In the genomic region with DNA sequence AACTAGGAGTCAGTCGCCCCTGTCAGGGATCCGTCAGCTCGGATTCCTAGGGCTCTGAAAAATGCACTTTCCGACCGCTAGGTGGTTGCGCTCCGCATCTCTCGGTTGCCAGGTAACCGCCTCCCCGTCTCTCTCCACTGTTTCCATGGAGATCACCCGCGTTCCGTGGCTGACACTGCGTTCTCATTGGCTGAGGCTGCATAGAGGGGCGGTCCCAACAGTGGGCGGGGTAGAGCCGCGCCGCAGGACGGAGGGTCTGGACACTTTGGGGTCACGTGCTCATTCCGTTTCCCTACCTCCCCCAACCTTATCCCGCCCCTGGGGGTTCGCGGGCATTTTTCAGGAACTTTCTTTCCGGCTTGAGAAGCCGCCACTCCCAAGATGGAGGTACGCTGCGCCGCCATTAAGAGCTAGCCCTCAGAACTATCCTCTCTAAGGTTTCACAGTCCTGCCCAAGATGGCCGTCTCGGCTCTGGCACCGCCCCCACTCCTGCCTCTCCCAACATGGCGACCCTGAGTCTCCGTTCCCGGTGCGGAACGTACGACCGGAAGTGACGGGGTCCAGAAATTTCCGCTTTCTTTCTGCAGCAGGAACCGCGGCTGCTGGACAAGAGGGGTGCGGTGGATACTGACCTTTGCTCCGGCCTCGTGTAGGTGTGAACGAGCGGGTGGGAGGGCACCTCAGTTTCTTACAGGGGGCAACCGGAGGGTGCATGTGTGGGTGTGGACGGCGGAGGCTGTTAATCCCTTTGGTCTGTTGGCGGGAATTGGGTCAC, we compare ENCODE assay signal across 8 cellular contexts. TPM values are rescaled to one million over a fixed set of nuclear protein-coding genes. Genes with fewer than 3 reads are reported as not detected.
DNase-seq lines count a peak whose midpoint lies in the region; ATAC-seq and TF ChIP-seq lines count a peak whose summit lies in the region.

Gene ODAD3, minus strand, starts transcription at position 65 of the 776 bp plus-strand sequence. CDS start 105 bp downstream, outside the sequence.
Gene PRKCSH, plus strand, starts transcription at position 579 of the 776 bp plus-strand sequence. CDS start 483 bp downstream, outside the sequence.

- no peaks in the 10 kb centered on the region for H3K27me3 Mint-ChIP-seq in activated T-helper 17 cell treated with anti-CD3 and anti-CD28 coated beads, Interleukin-2, amount 50 U/mL, for 72 hours
- peaks cover 0 to 8% (median 2%) of the 10 kb centered on the region in 5 donors for H3K27me3 Mint-ChIP-seq in naive thymus-derived CD8-positive, alpha-beta T cell

- no peaks in the 10 kb centered on the region for H3K9me3 ChIP-seq in GM23248 (ENCODE audit: low read depth)

- H2AFZ ChIP-seq in GM23248: peak within 1 kb of the TSS; percentile 100

- TF ChIP-seq CTCF in fibroblast of mammary gland (conservative IDR thresholded peaks at IDR 0.05; ENCODE audit: control insufficient read depth, insufficient read depth, low read depth, low read length): peak; percentile 85

- in situ Hi-C loops in GM23248 (cut with MboI): no loop called here

- no peaks in the 10 kb centered on the region for H3K27me3 ChIP-seq in GM23248 (replicated peaks; ENCODE audit: insufficient read depth)

- 1 to 2% methylated on average over 53 of the region's 53 CpGs for WGBS in GM23248 (ENCODE audit: low coverage in 1 of 2, low lambda C conversion rate in 2 of 2, missing lambda C conversion rate in 2 of 2), 2 experiments

- peaks cover 51% of the 10 kb centered on the region for H3K36me3 Mint-ChIP-seq in activated T-helper 17 cell treated with anti-CD3 and anti-CD28 coated beads, Interleukin-2, amount 50 U/mL, for 72 hours (ENCODE audit: low read depth)
- H3K36me3 Mint-ChIP-seq in naive thymus-derived CD8-positive, alpha-beta T cell: peaks cover 0 to 34% (median 7%) of the 10 kb centered on the region in 3 donors

- H3K9me3 Mint-ChIP-seq in activated T-helper 17 cell treated with anti-CD3 and anti-CD28 coated beads, Interleukin-2, amount 50 U/mL, for 72 hours: no peaks in the 10 kb centered on the region
- no peaks in the 10 kb centered on the region for H3K9me3 Mint-ChIP-seq in naive thymus-derived CD8-positive, alpha-beta T cell

- peak; percentile 94 for ATAC-seq in activated T-helper 17 cell treated with anti-CD3 and anti-CD28 coated beads, Interleukin-2, amount 50 U/mL, for 72 hours (replicated peaks)
- peak; percentile 95 to 96 for ATAC-seq in naive thymus-derived CD8-positive, alpha-beta T cell

- H3K4me1 Mint-ChIP-seq in activated T-helper 17 cell treated with anti-CD3 and anti-CD28 coated beads, Interleukin-2, amount 50 U/mL, for 72 hours: no peaks in the 10 kb centered on the region
- H3K4me1 Mint-ChIP-seq in naive thymus-derived CD8-positive, alpha-beta T cell: peaks cover 8 to 37% (median 22%) of the 10 kb centered on the region in 4 donors

- H3K27ac ChIP-seq in GM23248: peak within 1 kb of the TSS; percentile 64

- peak within 1 kb of the TSS; percentile 85 for H3K9ac ChIP-seq in GM23248

- H3K4me3 Mint-ChIP-seq in activated T-helper 17 cell treated with anti-CD3 and anti-CD28 coated beads, Interleukin-2, amount 50 U/mL, for 72 hours: peak within 1 kb of the TSS; percentile 99
- peak within 1 kb of the TSS; percentile 98 to 100 (median 99) for H3K4me3 Mint-ChIP-seq in naive thymus-derived CD8-positive, alpha-beta T cell

- H3K4me1 ChIP-seq in GM23248 (ENCODE audit: insufficient read depth): peaks cover 8% of the 10 kb centered on the region

- peaks cover 43% of the 10 kb centered on the region for H3K79me2 ChIP-seq in GM23248 (ENCODE audit: insufficient read depth)

- peak within 1 kb of the TSS; percentile 99 for H3K27ac Mint-ChIP-seq in activated T-helper 17 cell treated with anti-CD3 and anti-CD28 coated beads, Interleukin-2, amount 50 U/mL, for 72 hours
- H3K27ac Mint-ChIP-seq in naive thymus-derived CD8-positive, alpha-beta T cell: peak within 1 kb of the TSS; percentile 93 to 99 (median 98)

- no peaks in the 10 kb centered on the region for H4K20me1 ChIP-seq in GM23248 (ENCODE audit: insufficient read depth)

- H3K36me3 ChIP-seq in GM23248 (ENCODE audit: low read depth): peaks cover 21% of the 10 kb centered on the region

- DNase-seq in EL (peak; percentile 100), GM23248 (peak; percentile 100), Kasumi-1 (lab: John Stamatoyannopoulos, UW) (peak; percentile 99), RKO (ENCODE audit: low spot score) (peak; percentile 98), fibroblast of mammary gland (ENCODE audit: low read depth) (peak; percentile 99)
- peak; percentile 86 to 99 (median 98) for DNase-seq in naive thymus-derived CD8-positive, alpha-beta T cell
- DNase-seq in stimulated activated naive CD4-positive, alpha-beta T cell (lab: John Stamatoyannopoulos, UW): peak; percentile 98 to 100 (median 99)

- POLR2A ChIA-PET in naive thymus-derived CD8-positive, alpha-beta T cell (lab: Charles Lee): interaction anchor here (1.0 to 3.3 kb wide), 6 partner anchors 12 to 717 kb away, joined by 3 to 31 read pairs (median 6); partner anchors contain the start of genes CCDC159, DNM2, SWSAP1 and TMEM205

- peak within 1 kb of the TSS; percentile 81 for H3K4me2 ChIP-seq in GM23248 (ENCODE audit: unreplicated experiment)

- H3K4me3 ChIP-seq in GM23248 (peak within 1 kb of the TSS; percentile 94), fibroblast of mammary gland (ENCODE audit: control insufficient read depth, low read depth, low read length) (peak within 1 kb of the TSS; percentile 96)

- no peaks in the 10 kb centered on the region for H3K9me2 ChIP-seq in GM23248 (ENCODE audit: insufficient read depth)

- no peaks in the 10 kb centered on the region for H3F3A ChIP-seq in GM23248 (ENCODE audit: insufficient read depth)

RNA-seq across cellular contexts. Expression of gene ODAD3, which starts in this region (rescaled TPM):
- 0.54 TPM in 1 of 2 replicates, not detected in the other for total RNA-seq in GM23248 (2014; rRNA removed; shearing (Covaris generic))
- 0.44 and 0.95 TPM in 2 replicates for polyA plus RNA-seq in GM23248 (2016; fragmentation: Nextera tagmentation; extraction: Ambion mirVana)
- total RNA-seq in activated T-helper 17 cell treated with anti-CD3 and anti-CD28 coated beads, Interleukin-2, amount 50 U/mL, for 72 hours: under 1 TPM; 0.15 to 0.42 TPM
- not detected for total RNA-seq in naive thymus-derived CD8-positive, alpha-beta T cell
- polyA plus RNA-seq in naive thymus-derived CD8-positive, alpha-beta T cell: not detected

RNA-seq across cellular contexts. Expression of gene PRKCSH, which starts in this region (rescaled TPM):
- 118 and 142 TPM in 2 replicates for total RNA-seq in GM23248 (2014; rRNA removed; shearing (Covaris generic))
- polyA plus RNA-seq in GM23248 (2016; fragmentation: Nextera tagmentation; extraction: Ambion mirVana): 94.1 and 104 TPM in 2 replicates
- 100 to 1,000 TPM; 281 to 300 TPM for total RNA-seq in activated T-helper 17 cell treated with anti-CD3 and anti-CD28 coated beads, Interleukin-2, amount 50 U/mL, for 72 hours
- 100 to 1,000 TPM; 252 to 262 TPM for total RNA-seq in naive thymus-derived CD8-positive, alpha-beta T cell
- 10 to 100 TPM; 23.5 to 58.7 (median 28.0) TPM for polyA plus RNA-seq in naive thymus-derived CD8-positive, alpha-beta T cell

Comparison
In these comparisons a context has a peak if more than half of its experiments do, and no peak if none do; other contexts are left out.
1. Peak in every context shown above with its lines: DNase-seq, ATAC-seq, H3K4me3 ChIP-seq and H3K27ac ChIP-seq.